In the genomic region with DNA sequence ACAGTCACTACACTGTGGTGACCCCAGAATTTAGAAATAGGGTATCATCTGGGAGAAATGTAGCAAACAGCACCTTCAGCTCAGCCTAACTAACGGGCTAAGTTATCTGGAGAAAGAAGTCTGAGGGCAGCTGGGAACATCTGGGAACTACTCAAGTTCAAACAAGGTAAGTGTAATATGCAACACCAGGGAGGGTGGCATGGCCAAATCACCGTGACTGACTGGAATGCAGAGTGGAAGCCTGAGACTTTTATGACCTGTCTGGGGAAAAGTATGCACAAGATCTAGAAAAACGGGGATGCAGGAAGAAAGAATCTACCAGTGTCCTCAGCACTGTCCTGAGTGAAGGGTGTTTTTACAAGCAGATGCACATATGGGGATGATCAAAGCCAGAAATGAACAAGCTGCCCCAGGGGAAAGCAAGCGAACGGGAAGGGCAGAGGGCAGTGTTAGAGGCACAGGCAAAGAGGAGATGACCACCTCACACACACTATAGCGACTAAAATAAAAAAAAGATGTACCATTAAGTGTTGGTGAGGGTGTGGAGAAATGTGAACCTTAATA, we compare ENCODE assay signal across 16 cellular contexts. TPM values are rescaled to one million over a fixed set of nuclear protein-coding genes. Genes with fewer than 3 reads are reported as not detected.
A peak's percentile ranks its signal among the peaks of the same experiment; 100 is the strongest.
DNase-seq lines count a peak whose midpoint lies in the region; ATAC-seq and TF ChIP-seq lines count a peak whose summit lies in the region.
"Had no signal": no experiment of that assay in that cellular context is flagged by ENCODE, and none has a peak within 500 bp of the region (broad histone marks: within the 10 kb centered on the region; RNA-seq: fewer than 3 reads in every experiment).

No MANE protein-coding gene starts in this region.

- H3K4me3 ChIP-seq in ectodermal cell (ENCODE audit: insufficient read depth, low read depth, low read length): no peak overlapping the region
- H3K4me3 ChIP-seq: A549, MG63, prostate gland, tibial artery had no signal

- H3K4me3 Mint-ChIP-seq in activated CD4-positive, alpha-beta T cell treated with anti-CD3 and anti-CD28 coated beads, Interleukin-2, amount 10 ng/mL, durations not matched to agents 7 days and 5 days: no peak overlapping the region
- peak overlapping the region; percentile 10 to 44 for H3K4me3 Mint-ChIP-seq in stimulated activated naive CD8-positive, alpha-beta T cell treated with anti-CD3 and anti-CD28 coated beads, Interleukin-15, amount 100 ng/mL, for 72 hours
- H3K4me3 Mint-ChIP-seq in CD14-positive monocyte: no peak overlapping the region

- no peak for DNase-seq in activated CD4-positive, alpha-beta T cell treated with anti-CD3 and anti-CD28 coated beads, Interleukin-2, amount 10 ng/mL, durations not matched to agents 7 days and 5 days
- no peak for DNase-seq in activated CD4-positive, alpha-beta T cell treated with anti-CD3 and anti-CD28 coated beads, Interleukin-2, amount 50 U/mL, for 1 hour
- DNase-seq in RPMI7951 (ENCODE audit: low read depth): peak; percentile 25
- no peak for DNase-seq in stimulated activated naive CD8-positive, alpha-beta T cell treated with anti-CD3 and anti-CD28 coated beads, Interleukin-15, amount 100 ng/mL, for 72 hours
- DNase-seq in AG08395 (ENCODE audit: low spot score): no peak
- DNase-seq in CD14-positive monocyte (ENCODE audit: low spot score): no peak
- DNase-seq: amniotic stem cell; MG63; NCI-H748 treated with DMSO at 0.1 percent for 48 hours; stimulated activated CD4-positive, alpha-beta T cell treated with anti-CD3 and anti-CD28 coated beads, Interleukin-15, amount 100 ng/mL, for 24 hours; T-helper 9 cell; tibial artery had no signal

- H3K4me1 ChIP-seq in ectodermal cell (ENCODE audit: control insufficient read depth, insufficient read depth, low read length): peaks cover 43% of the 10 kb centered on the region

- POLR2A ChIA-PET in activated CD4-positive, alpha-beta T cell treated with anti-CD3 and anti-CD28 coated beads, Interleukin-2, amount 10 ng/mL, durations not matched to agents 7 days and 5 days (lab: Charles Lee): no interaction called here

- no peaks in the 10 kb centered on the region for H3K9me3 Mint-ChIP-seq in activated CD4-positive, alpha-beta T cell treated with anti-CD3 and anti-CD28 coated beads, Interleukin-2, amount 10 ng/mL, durations not matched to agents 7 days and 5 days
- no peaks in the 10 kb centered on the region for H3K9me3 Mint-ChIP-seq in stimulated activated naive CD8-positive, alpha-beta T cell treated with anti-CD3 and anti-CD28 coated beads, Interleukin-15, amount 100 ng/mL, for 72 hours
- H3K9me3 Mint-ChIP-seq in CD14-positive monocyte: no peaks in the 10 kb centered on the region

- CTCF ChIA-PET in activated CD4-positive, alpha-beta T cell treated with anti-CD3 and anti-CD28 coated beads, Interleukin-2, amount 10 ng/mL, durations not matched to agents 7 days and 5 days (lab: Charles Lee): interaction anchor here (0.9 to 4.5 kb wide), 5 partner anchors 8 to 51 kb away, joined by 3 to 36 read pairs (median 4); no protein-coding TSS in a partner anchor

- H3K9me3 ChIP-seq in ectodermal cell (ENCODE audit: control insufficient read depth, low read length): no peaks in the 10 kb centered on the region
- H3K9me3 ChIP-seq: A549, MG63, prostate gland, tibial artery had no signal

- 88 to 90% methylated on average over 4 to 5 of the region's 6 CpGs for WGBS in ectodermal cell, 2 experiments

- no peak for TF ChIP-seq CTCF in CD14-positive monocyte (IDR thresholded peaks at IDR 0.05)

- H3K36me3 Mint-ChIP-seq in activated CD4-positive, alpha-beta T cell treated with anti-CD3 and anti-CD28 coated beads, Interleukin-2, amount 10 ng/mL, durations not matched to agents 7 days and 5 days (ENCODE audit: low read depth): peaks cover 70% of the 10 kb centered on the region
- peaks cover 33 to 41% of the 10 kb centered on the region in 2 donors for H3K36me3 Mint-ChIP-seq in CD14-positive monocyte

- H3K27me3 Mint-ChIP-seq in activated CD4-positive, alpha-beta T cell treated with anti-CD3 and anti-CD28 coated beads, Interleukin-2, amount 10 ng/mL, durations not matched to agents 7 days and 5 days: no peaks in the 10 kb centered on the region
- H3K27me3 Mint-ChIP-seq in stimulated activated naive CD8-positive, alpha-beta T cell treated with anti-CD3 and anti-CD28 coated beads, Interleukin-15, amount 100 ng/mL, for 72 hours: no peaks in the 10 kb centered on the region
- H3K27me3 Mint-ChIP-seq in CD14-positive monocyte (ENCODE audit: low read depth in 3 of 3): no peaks in the 10 kb centered on the region

- no peaks in the 10 kb centered on the region for H3K27me3 ChIP-seq in ectodermal cell (ENCODE audit: control insufficient read depth, insufficient read depth, low read length, poor library complexity, severe bottlenecking)
- H3K27me3 ChIP-seq: MG63, tibial artery had no signal

- H3K27ac ChIP-seq in ectodermal cell (ENCODE audit: insufficient read depth, low read depth, low read length, poor library complexity, severe bottlenecking): peak overlapping the region; percentile 16
- H3K27ac ChIP-seq: A549, tibial artery had no signal

- H3K4me1 Mint-ChIP-seq in activated CD4-positive, alpha-beta T cell treated with anti-CD3 and anti-CD28 coated beads, Interleukin-2, amount 10 ng/mL, durations not matched to agents 7 days and 5 days: peaks cover 77% of the 10 kb centered on the region
- H3K4me1 Mint-ChIP-seq in stimulated activated naive CD8-positive, alpha-beta T cell treated with anti-CD3 and anti-CD28 coated beads, Interleukin-15, amount 100 ng/mL, for 72 hours: peaks cover 92% of the 10 kb centered on the region
- peaks cover 28% of the 10 kb centered on the region for H3K4me1 Mint-ChIP-seq in CD14-positive monocyte

- peaks cover under 1% of the 10 kb centered on the region for H3K36me3 ChIP-seq in ectodermal cell (ENCODE audit: control insufficient read depth, insufficient read depth, low read length)
- H3K36me3 ChIP-seq: MG63, prostate gland, tibial artery had no signal

- intact Hi-C loops in CD14-positive monocyte (cut with micrococcal nuclease): no loop called here

- no peak for ATAC-seq in stimulated activated naive CD8-positive, alpha-beta T cell treated with anti-CD3 and anti-CD28 coated beads, Interleukin-15, amount 100 ng/mL, for 72 hours
- no peak for ATAC-seq in HG03025 (IDR thresholded peaks at IDR 0.05; ENCODE audit: low FRiP score, unreplicated experiment)
- ATAC-seq: A549 had no signal

- H3K27ac Mint-ChIP-seq in activated CD4-positive, alpha-beta T cell treated with anti-CD3 and anti-CD28 coated beads, Interleukin-2, amount 10 ng/mL, durations not matched to agents 7 days and 5 days: peak overlapping the region; percentile 47
- H3K27ac Mint-ChIP-seq in stimulated activated naive CD8-positive, alpha-beta T cell treated with anti-CD3 and anti-CD28 coated beads, Interleukin-15, amount 100 ng/mL, for 72 hours: peak overlapping the region; percentile 37 to 75
- H3K27ac Mint-ChIP-seq in CD14-positive monocyte: no peak overlapping the region

RNA-seq across cellular contexts. Expression of gene SERINC5, which starts 59.9 kb away (rescaled TPM):
- 10 to 100 TPM; 85.7 to 88.8 TPM for total RNA-seq in activated CD4-positive, alpha-beta T cell treated with anti-CD3 and anti-CD28 coated beads, Interleukin-2, amount 10 ng/mL, durations not matched to agents 7 days and 5 days
- total RNA-seq in RPMI7951 (2014; rRNA removed; shearing (Covaris generic)): 2.5 and 3.0 TPM in 2 replicates
- 67.1 TPM for polyA plus RNA-seq in ectodermal cell (2013, experiment 1 of 4)
- polyA plus RNA-seq in ectodermal cell (2013, experiment 2 of 4): 96.2 TPM
- 53.1 TPM for polyA plus RNA-seq in ectodermal cell (2013, experiment 3 of 4)
- polyA plus RNA-seq in ectodermal cell (2013, experiment 4 of 4): 70.1 TPM
- 1 to 10 TPM; 5.0 to 7.3 TPM for polyA plus RNA-seq in CD14-positive monocyte

Comparison
In these comparisons a context has a peak if more than half of its experiments do, and no peak if none do; other contexts are left out.
1. H3K27ac Mint-ChIP-seq: peak in activated CD4-positive, alpha-beta T cell treated with anti-CD3 and anti-CD28 coated beads, Interleukin-2, amount 10 ng/mL, durations not matched to agents 7 days and 5 days (single experiment) and stimulated activated naive CD8-positive, alpha-beta T cell treated with anti-CD3 and anti-CD28 coated beads, Interleukin-15, amount 100 ng/mL, for 72 hours (2 of 2); none in CD14-positive monocyte (0 of 7).
2. H3K4me3 Mint-ChIP-seq: peak in stimulated activated naive CD8-positive, alpha-beta T cell treated with anti-CD3 and anti-CD28 coated beads, Interleukin-15, amount 100 ng/mL, for 72 hours (2 of 2); none in activated CD4-positive, alpha-beta T cell treated with anti-CD3 and anti-CD28 coated beads, Interleukin-2, amount 10 ng/mL, durations not matched to agents 7 days and 5 days (single experiment) and CD14-positive monocyte (0 of 2).
3. RNA of gene SERINC5, which starts 59.9 kb away (total RNA-seq): 85.7 to 88.8 TPM in activated CD4-positive, alpha-beta T cell treated with anti-CD3 and anti-CD28 coated beads, Interleukin-2, amount 10 ng/mL, durations not matched to agents 7 days and 5 days; 2.5 to 3.0 TPM in RPMI7951; every median in the first group is over 10 times any median in the second.